ENCODE assay signal across 10 cellular contexts in the genomic region with DNA sequence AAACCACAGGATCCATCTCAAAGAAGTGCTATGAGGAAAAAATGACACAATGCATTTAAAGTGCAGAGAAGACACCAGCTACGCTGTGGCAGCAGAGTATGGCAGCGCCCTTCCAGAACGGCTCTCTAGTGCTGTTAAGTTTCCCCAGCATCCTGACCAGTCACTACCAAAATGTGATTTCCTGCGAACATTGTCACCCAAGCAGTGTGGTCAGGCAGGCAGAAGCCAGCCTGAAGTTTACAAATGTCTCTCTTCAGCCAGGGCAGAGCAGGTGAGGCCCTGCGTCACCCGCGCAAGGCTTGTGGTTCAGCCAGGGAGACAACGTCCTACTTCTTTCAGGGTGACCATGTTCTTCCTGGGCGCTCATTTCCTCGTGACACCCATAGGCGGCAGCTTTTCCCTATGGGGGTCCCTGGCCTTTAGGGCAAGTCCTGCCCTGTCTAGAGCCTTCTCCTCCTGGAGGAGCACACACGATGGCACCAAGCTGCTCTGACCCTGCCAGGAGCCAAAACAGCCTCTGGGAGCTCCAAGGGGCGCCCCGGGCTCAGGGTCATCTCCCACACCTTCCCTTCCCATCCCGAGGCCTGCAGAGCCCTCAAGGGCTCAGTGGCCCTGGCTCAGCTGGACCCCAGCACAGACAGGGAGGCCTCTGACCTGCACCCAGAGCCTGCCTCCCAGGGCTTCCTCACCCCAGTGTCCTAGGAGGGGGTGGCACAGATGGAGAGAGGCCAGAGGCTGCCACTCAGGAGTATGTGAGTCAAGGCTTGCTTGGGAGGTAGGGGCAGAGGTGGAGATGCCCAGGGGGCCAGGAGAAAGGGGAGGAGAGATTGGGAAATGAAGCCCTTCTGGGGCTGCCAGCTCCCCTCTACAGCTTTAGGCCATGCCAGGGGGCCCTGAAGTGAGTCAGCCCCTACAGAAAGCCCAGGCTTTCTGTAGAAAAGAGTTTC. TPM values are rescaled to one million over a fixed set of nuclear protein-coding genes. Genes with fewer than 3 reads are reported as not detected.
DNase-seq lines count a peak whose midpoint lies in the region; ATAC-seq, FAIRE-seq and TF ChIP-seq lines count a peak whose summit lies in the region.
"Had no signal": no experiment of that assay in that cellular context is flagged by ENCODE, and none has a peak within 500 bp of the region (broad histone marks: within the 10 kb centered on the region; RNA-seq: fewer than 3 reads in every experiment).

No MANE protein-coding gene starts in this region.

- BruUV-seq in HepG2 (replicated peaks; lab: Mats Ljungman, UMichigan), result no TSS peak

- no peaks in the 10 kb centered on the region for H4K20me1 ChIP-seq in HepG2 (ENCODE audit: insufficient read depth, low read length)

- CTCF ChIA-PET in HepG2 (lab: Yijun Ruan, JAX; ENCODE audit: low intra/inter-chr PET ratio, low total read pairs), result interaction anchor here (1.7 to 1.9 kb wide), 2 partner anchors 73 to 79 kb away, joined by 4 to 10 read pairs; no protein-coding TSS in a partner anchor

- FAIRE-seq in HepG2 (lab: Jason Lieb, UNC), result no peak
- FAIRE-seq: GM18507 had no signal

- WGBS in HepG2 (ENCODE audit: low lambda C conversion rate), result 35% methylated on average over 15 of the region's 15 CpGs

- H3K4me3 ChIP-seq in NB4 (ENCODE audit: low read depth, low read length) (no peak overlapping the region), HepG2 (replicated peaks in 1 of 3; ENCODE audit: insufficient read depth in 1 of 3, low read depth in 2 of 3, low read length in 3 of 3) (peak overlapping the region; percentile 32 to 62 (median 38))

- no peaks in the 10 kb centered on the region for H3K36me3 ChIP-seq in HepG2 (replicated peaks in 1 of 2; ENCODE audit: control insufficient read depth in 1 of 2, insufficient read depth in 2 of 2, low read length in 2 of 2)

- H3K27me3 ChIP-seq in HepG2 (ENCODE audit: control insufficient read depth in 1 of 2, insufficient read depth in 2 of 2, low read length in 2 of 2), result 0 out of 5 replicates have a peak, but pooled peaks cover 0 to 3% of the 10 kb centered on the region in 2 experiments

- H3K79me2 ChIP-seq in HepG2 (ENCODE audit: insufficient read depth, low read length), result no peaks in the 10 kb centered on the region

- intact Hi-C loops in HepG2 (cut with micrococcal nuclease; ENCODE audit: unreplicated experiment), result loop anchor here (1.0 to 2.0 kb wide), 2 partner anchors 41 to 73 kb away; a partner anchor contains a TSS

- peaks cover 88% of the 10 kb centered on the region for H3K4me1 ChIP-seq in HepG2 (ENCODE audit: insufficient read depth, low read length)

- H3K27ac ChIP-seq in HepG2 (ENCODE audit: extremely low read length, insufficient read depth, low read length) (no peak overlapping the region), caudate nucleus (ENCODE audit: low read depth, low read length) (no peak overlapping the region)

- DNase-seq in NB4 (ENCODE audit: low read depth), result peak; percentile 53
- peak; percentile 39 for DNase-seq in activated CD8-positive, alpha-beta memory T cell treated with anti-CD3 and anti-CD28 coated beads, Interleukin-2, amount 50 U/mL, for 4 hours
- peak; percentile 78 for DNase-seq in HepG2 (ENCODE audit: low spot score)
- DNase-seq in stimulated activated naive CD8-positive, alpha-beta T cell treated with anti-CD3 and anti-CD28 coated beads, Interleukin-15, Interleukin-2, amounts not matched to agents 100 U/mL and 50 U/mL, for 24 hours, result peak; percentile 68
- no peak for DNase-seq in 8988T
- no peak for DNase-seq in caudate nucleus (lab: John Stamatoyannopoulos, UW)
- no peak for DNase-seq in NCI-H526 treated with DMSO at 0.1 percent for 48 hours (lab: John Stamatoyannopoulos, UW)
- DNase-seq: aorta, NCI-H774 had no signal

- TF ChIP-seq EP300 in HepG2 (IDR thresholded peaks at IDR 0.05; ENCODE audit: low read depth in 2 of 2, low read length in 2 of 2) (no peak), HepG2 (CRISPR knock-in tag; IDR thresholded peaks at IDR 0.05; ENCODE audit: borderline replicate concordance) (peak; percentile 6; the same call in 1 of the 2 replicates)

- TF ChIP-seq CTCF in NB4 (IDR thresholded peaks at IDR 0.05; ENCODE audit: low read depth, low read length) (peak; percentile 8), HepG2 (CRISPR knock-in tag; IDR thresholded peaks at IDR 0.05) (peak; percentile 93)

- H3K9ac ChIP-seq in HepG2 (ENCODE audit: insufficient read depth, low read depth, low read length), result peak overlapping the region; percentile 46; the same call in 1 of the 2 replicates

- in situ Hi-C loops in HepG2 (cut with HindIII; ENCODE audit: extremely low pct_ligation_motif_present, low pct_unique_long_range_greater_than_20kb), result loop anchor here (5.0 kb wide), 1 partner anchor 73 kb away; no protein-coding TSS in a partner anchor

- TF ChIP-seq POLR2A in NB4 (IDR thresholded peaks at IDR 0.05; ENCODE audit: extremely low read depth, insufficient read length) (no peak), HepG2 (IDR thresholded peaks at IDR 0.05; ENCODE audit: insufficient read depth in 1 of 2, low read depth in 2 of 2, low read length in 2 of 2) (no peak)

- POLR2A ChIA-PET in HepG2 (lab: Yijun Ruan, JAX), result interaction anchor here (1.2 to 15.5 kb wide), 14 partner anchors 9 to 351 kb away, joined by 3 to 473 read pairs (median 16); a partner anchor contains a TSS

- ATAC-seq in HepG2, result peak; percentile 21
- peak; percentile 78 for ATAC-seq in stimulated activated naive CD8-positive, alpha-beta T cell treated with anti-CD3 and anti-CD28 coated beads, Interleukin-15, Interleukin-2, amounts not matched to agents 100 U/mL and 50 U/mL, for 24 hours

- peak overlapping the region; percentile 80 for H3K4me2 ChIP-seq in HepG2 (ENCODE audit: low read depth, low read length)

- H3K9me3 ChIP-seq in HepG2 (ENCODE audit: low read length), result no peaks in the 10 kb centered on the region

- H2AFZ ChIP-seq in HepG2 (ENCODE audit: low read length), result peak overlapping the region; percentile 93

- peak; percentile 88 for TF ChIP-seq RAD21 in HepG2 (CRISPR knock-in tag; IDR thresholded peaks at IDR 0.05)

TF ChIP-seq in HepG2, 621 proteins besides CTCF, POLR2A, EP300 and RAD21 (continues in another document):
- TF ChIP-seq, protein P1, sequence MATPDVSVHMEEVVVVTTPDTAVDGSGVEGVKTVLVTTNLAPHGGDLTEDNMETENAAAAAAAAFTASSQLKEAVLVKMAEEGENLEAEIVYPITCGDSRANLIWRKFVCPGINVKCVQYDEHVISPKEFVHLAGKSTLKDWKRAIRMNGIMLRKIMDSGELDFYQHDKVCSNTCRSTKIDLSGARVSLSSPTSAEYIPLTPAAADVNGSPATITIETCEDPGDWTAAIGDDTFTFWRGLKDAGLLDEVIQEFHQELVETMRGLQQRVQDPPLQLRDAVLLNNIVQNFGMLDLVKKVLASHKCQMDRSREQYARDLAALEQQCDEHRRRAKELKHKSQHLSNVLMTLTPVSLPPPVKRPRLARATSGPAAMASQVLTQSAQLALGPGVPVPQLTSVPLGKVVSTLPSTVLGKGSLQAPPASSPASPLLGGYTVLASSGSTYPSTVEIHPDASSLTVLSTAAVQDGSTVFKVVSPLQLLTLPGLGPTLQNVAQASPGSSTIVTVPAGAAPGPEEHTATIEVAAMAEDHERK (CRISPR knock-in tag; IDR thresholded peaks at IDR 0.05; ENCODE audit: low read depth), result no peak
- TF ChIP-seq, protein P2, sequence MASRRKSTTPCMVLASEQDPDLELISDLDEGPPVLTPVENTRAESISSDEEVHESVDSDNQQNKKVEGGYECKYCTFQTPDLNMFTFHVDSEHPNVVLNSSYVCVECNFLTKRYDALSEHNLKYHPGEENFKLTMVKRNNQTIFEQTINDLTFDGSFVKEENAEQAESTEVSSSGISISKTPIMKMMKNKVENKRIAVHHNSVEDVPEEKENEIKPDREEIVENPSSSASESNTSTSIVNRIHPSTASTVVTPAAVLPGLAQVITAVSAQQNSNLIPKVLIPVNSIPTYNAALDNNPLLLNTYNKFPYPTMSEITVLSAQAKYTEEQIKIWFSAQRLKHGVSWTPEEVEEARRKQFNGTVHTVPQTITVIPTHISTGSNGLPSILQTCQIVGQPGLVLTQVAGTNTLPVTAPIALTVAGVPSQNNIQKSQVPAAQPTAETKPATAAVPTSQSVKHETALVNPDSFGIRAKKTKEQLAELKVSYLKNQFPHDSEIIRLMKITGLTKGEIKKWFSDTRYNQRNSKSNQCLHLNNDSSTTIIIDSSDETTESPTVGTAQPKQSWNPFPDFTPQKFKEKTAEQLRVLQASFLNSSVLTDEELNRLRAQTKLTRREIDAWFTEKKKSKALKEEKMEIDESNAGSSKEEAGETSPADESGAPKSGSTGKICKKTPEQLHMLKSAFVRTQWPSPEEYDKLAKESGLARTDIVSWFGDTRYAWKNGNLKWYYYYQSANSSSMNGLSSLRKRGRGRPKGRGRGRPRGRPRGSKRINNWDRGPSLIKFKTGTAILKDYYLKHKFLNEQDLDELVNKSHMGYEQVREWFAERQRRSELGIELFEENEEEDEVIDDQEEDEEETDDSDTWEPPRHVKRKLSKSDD (CRISPR knock-in tag; IDR thresholded peaks at IDR 0.05; ENCODE audit: low read depth), result no peak
- TF ChIP-seq GTF3A (CRISPR knock-in tag; conservative IDR thresholded peaks at IDR 0.05) (no peak), ZNF703 (CRISPR knock-in tag; IDR thresholded peaks at IDR 0.05; ENCODE audit: borderline replicate concordance) (no peak), MED13 (CRISPR knock-in tag; IDR thresholded peaks at IDR 0.05) (no peak)

RNA-seq across cellular contexts. Expression of a gene that starts 41.9 kb away (rescaled TPM):
- total RNA-seq in HepG2 (2016; rRNA removed; fragmentation: Illumina TruSeq; extraction: Trizol), result 1,109 and 1,579 TPM in 2 replicates
- 1,013 and 1,135 TPM in 2 replicates for total RNA-seq in HepG2 (2016; cell fraction: cytosol; rRNA removed; fragmentation: Illumina TruSeq; extraction: Trizol; ENCODE audit: low read depth)
- total RNA-seq in HepG2 (2016; cell fraction: insoluble cytoplasmic fraction; rRNA removed; fragmentation: Illumina TruSeq; extraction: Trizol), result 1,109 and 1,642 TPM in 2 replicates
- 682 and 685 TPM in 2 replicates for total RNA-seq in HepG2 (2016; cell fraction: membrane; rRNA removed; fragmentation: Illumina TruSeq; extraction: Trizol)
- 388 and 421 TPM in 2 replicates for total RNA-seq in HepG2 (2016; cell fraction: nucleus; rRNA removed; fragmentation: Illumina TruSeq; extraction: Trizol)
- 399 and 525 TPM in 2 replicates for polyA plus RNA-seq in HepG2 (2011; rRNA removed)
- 367 and 461 TPM in 2 replicates for polyA plus RNA-seq in HepG2 (2011; cell fraction: cytosol; rRNA removed)
- 108 and 120 TPM in 2 replicates for polyA plus RNA-seq in HepG2 (2011; cell fraction: nucleus; rRNA removed)
- 473 and 515 TPM in 2 replicates for polyA plus RNA-seq in HepG2 (2012)
- polyA plus RNA-seq in HepG2 (2016; cell fraction: cytosol; fragmentation: Illumina TruSeq; extraction: Trizol; ENCODE audit: low read depth), result 709 and 762 TPM in 2 replicates
- 1,270 and 1,369 TPM in 2 replicates for polyA plus RNA-seq in HepG2 (2016; cell fraction: insoluble cytoplasmic fraction; fragmentation: Illumina TruSeq; extraction: Trizol; ENCODE audit: low read depth)
- polyA plus RNA-seq in HepG2 (2016; cell fraction: membrane; fragmentation: Illumina TruSeq; extraction: Trizol; ENCODE audit: low read depth), result 468 and 473 TPM in 2 replicates
- polyA plus RNA-seq in HepG2 (2016; cell fraction: nucleus; fragmentation: Illumina TruSeq; extraction: Trizol; ENCODE audit: insufficient read depth, low read depth), result 530 and 538 TPM in 2 replicates
- 141 and 189 TPM in 2 replicates for polyA minus RNA-seq in HepG2 (2011; rRNA and poly(A)+ RNA removed; ENCODE audit: low replicate concordance)
- polyA minus RNA-seq in HepG2 (2011; cell fraction: cytosol; rRNA and poly(A)+ RNA removed), result 181 and 205 TPM in 2 replicates
- polyA minus RNA-seq in HepG2 (2011; cell fraction: nucleus; rRNA and poly(A)+ RNA removed), result 139 and 166 TPM in 2 replicates

Comparison
In these comparisons a context has a peak if more than half of its experiments do, and no peak if none do; other contexts are left out.
1. DNase-seq: peak in NB4 (single experiment), activated CD8-positive, alpha-beta memory T cell treated with anti-CD3 and anti-CD28 coated beads, Interleukin-2, amount 50 U/mL, for 4 hours (single experiment), HepG2 (single experiment) and stimulated activated naive CD8-positive, alpha-beta T cell treated with anti-CD3 and anti-CD28 coated beads, Interleukin-15, Interleukin-2, amounts not matched to agents 100 U/mL and 50 U/mL, for 24 hours (single experiment); none in 8988T (single experiment), caudate nucleus (0 of 61) and NCI-H526 treated with DMSO at 0.1 percent for 48 hours (single experiment).